In genomic region chr6:63440594-63440993, GRCh38 we compare ENCODE assay signal across 1 cellular context.
TF ChIP-seq lines count a peak whose summit lies in the region.

No MANE protein-coding gene starts in this region.

TF ChIP-seq in K562, 482 proteins besides CTCF, POLR2A, EP300 and RAD21 (continued from another document):
- TF ChIP-seq UBTF (IDR thresholded peaks at IDR 0.05; ENCODE audit: borderline replicate concordance in 1 of 2, low read depth in 2 of 2, low read length in 2 of 2) = no peak
- no peak for TF ChIP-seq NFIC (IDR thresholded peaks at IDR 0.05)
- no peak for TF ChIP-seq NCOA6 (IDR thresholded peaks at IDR 0.05)
- TF ChIP-seq SMARCE1 (IDR thresholded peaks at IDR 0.05) = no peak
- TF ChIP-seq RFX1 (IDR thresholded peaks at IDR 0.05) = no peak
- TF ChIP-seq EP400 (IDR thresholded peaks at IDR 0.05) = no peak
- no peak for TF ChIP-seq POLR3A (IDR thresholded peaks at IDR 0.05; ENCODE audit: borderline replicate concordance, extremely low read depth, insufficient read depth, insufficient read length)
- TF ChIP-seq, protein P1, sequence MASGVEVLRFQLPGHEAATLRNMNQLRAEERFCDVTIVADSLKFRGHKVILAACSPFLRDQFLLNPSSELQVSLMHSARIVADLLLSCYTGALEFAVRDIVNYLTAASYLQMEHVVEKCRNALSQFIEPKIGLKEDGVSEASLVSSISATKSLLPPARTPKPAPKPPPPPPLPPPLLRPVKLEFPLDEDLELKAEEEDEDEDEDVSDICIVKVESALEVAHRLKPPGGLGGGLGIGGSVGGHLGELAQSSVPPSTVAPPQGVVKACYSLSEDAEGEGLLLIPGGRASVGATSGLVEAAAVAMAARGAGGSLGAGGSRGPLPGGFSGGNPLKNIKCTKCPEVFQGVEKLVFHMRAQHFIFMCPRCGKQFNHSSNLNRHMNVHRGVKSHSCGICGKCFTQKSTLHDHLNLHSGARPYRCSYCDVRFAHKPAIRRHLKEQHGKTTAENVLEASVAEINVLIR (CRISPR knock-in tag; IDR thresholded peaks at IDR 0.05) = no peak
- no peak for TF ChIP-seq POLR2AphosphoS2 (IDR thresholded peaks at IDR 0.05; ENCODE audit: low read length)
- no peak for TF ChIP-seq ZNF696 (CRISPR knock-in tag; conservative IDR thresholded peaks at IDR 0.05)
- no peak for TF ChIP-seq NFATC3 (IDR thresholded peaks at IDR 0.05)
TF ChIP-seq in K562: peak in this region for 0.
